Comparison of ENCODE assay signal across 1 cellular context in genomic region chr10:87177-88080, GRCh38.
TF ChIP-seq lines count a peak whose summit lies in the region.

No MANE protein-coding gene starts in this region.

TF ChIP-seq in K562, 482 proteins besides CTCF, POLR2A, EP300 and RAD21 (continues in another document):
- TF ChIP-seq, protein P1, sequence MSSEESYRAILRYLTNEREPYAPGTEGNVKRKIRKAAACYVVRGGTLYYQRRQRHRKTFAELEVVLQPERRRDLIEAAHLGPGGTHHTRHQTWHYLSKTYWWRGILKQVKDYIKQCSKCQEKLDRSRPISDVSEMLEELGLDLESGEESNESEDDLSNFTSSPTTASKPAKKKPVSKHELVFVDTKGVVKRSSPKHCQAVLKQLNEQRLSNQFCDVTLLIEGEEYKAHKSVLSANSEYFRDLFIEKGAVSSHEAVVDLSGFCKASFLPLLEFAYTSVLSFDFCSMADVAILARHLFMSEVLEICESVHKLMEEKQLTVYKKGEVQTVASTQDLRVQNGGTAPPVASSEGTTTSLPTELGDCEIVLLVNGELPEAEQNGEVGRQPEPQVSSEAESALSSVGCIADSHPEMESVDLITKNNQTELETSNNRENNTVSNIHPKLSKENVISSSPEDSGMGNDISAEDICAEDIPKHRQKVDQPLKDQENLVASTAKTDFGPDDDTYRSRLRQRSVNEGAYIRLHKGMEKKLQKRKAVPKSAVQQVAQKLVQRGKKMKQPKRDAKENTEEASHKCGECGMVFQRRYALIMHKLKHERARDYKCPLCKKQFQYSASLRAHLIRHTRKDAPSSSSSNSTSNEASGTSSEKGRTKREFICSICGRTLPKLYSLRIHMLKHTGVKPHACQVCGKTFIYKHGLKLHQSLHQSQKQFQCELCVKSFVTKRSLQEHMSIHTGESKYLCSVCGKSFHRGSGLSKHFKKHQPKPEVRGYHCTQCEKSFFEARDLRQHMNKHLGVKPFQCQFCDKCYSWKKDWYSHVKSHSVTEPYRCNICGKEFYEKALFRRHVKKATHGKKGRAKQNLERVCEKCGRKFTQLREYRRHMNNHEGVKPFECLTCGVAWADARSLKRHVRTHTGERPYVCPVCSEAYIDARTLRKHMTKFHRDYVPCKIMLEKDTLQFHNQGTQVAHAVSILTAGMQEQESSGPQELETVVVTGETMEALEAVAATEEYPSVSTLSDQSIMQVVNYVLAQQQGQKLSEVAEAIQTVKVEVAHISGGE (CRISPR knock-in tag; IDR thresholded peaks at IDR 0.05), result peak in 1 of 3 experiments; percentile 52; a peak in 1 of 6 replicates
- TF ChIP-seq HMGN3 (IDR thresholded peaks at IDR 0.05; ENCODE audit: borderline replicate concordance, extremely low read depth, insufficient read length, low read depth, low read length) (no peak), NCOR1 (IDR thresholded peaks at IDR 0.05) (peak; percentile 81), KLF16 (IDR thresholded peaks at IDR 0.05) (peak; percentile 50), RCOR1 (IDR thresholded peaks at IDR 0.05; ENCODE audit: borderline replicate concordance in 1 of 2, low read depth in 2 of 2, low read length in 2 of 2) (peak in 1 of 2 experiments; percentile 82; a peak in 2 of 4 replicates), TRIM24 (IDR thresholded peaks at IDR 0.05) (peak; percentile 60 to 65), RBM39 (optimal IDR thresholded peaks at IDR 0.05; ENCODE audit: low read depth, low read length) (no peak), HMG20A (CRISPR knock-in tag; conservative IDR thresholded peaks at IDR 0.05) (no peak), ESRRA (IDR thresholded peaks at IDR 0.05; ENCODE audit: borderline replicate concordance, low read depth) (no peak), NR2C1 (IDR thresholded peaks at IDR 0.05) (no peak), NR2C1 (tag; IDR thresholded peaks at IDR 0.05) (0 out of 2 replicates have a peak, but pooled peaks have one; percentile 37), SMARCE1 (IDR thresholded peaks at IDR 0.05) (0 out of 2 replicates have a peak, but pooled peaks have one; percentile 33), CBFA2T2 (conservative IDR thresholded peaks at IDR 0.05) (peak; percentile 76), HNRNPUL1 (IDR thresholded peaks at IDR 0.05; ENCODE audit: low read length) (no peak), TAF15 (IDR thresholded peaks at IDR 0.05; ENCODE audit: low read depth, low read length) (no peak), ATF1 (CRISPR knock-in tag; IDR thresholded peaks at IDR 0.05) (no peak), ATF1 (tag; IDR thresholded peaks at IDR 0.05) (peak; percentile 70), RFX5 (IDR thresholded peaks at IDR 0.05; ENCODE audit: low read depth, low read length) (no peak), ZNF354B (CRISPR knock-in tag; IDR thresholded peaks at IDR 0.05) (no peak), CXXC5 (CRISPR knock-in tag; IDR thresholded peaks at IDR 0.05) (peak; percentile 54), MAFK (IDR thresholded peaks at IDR 0.05; ENCODE audit: low read length) (no peak), DPF2 (IDR thresholded peaks at IDR 0.05) (peak; percentile 64), ZNF75A (CRISPR knock-in tag; IDR thresholded peaks at IDR 0.05) (peak; percentile 39; the same call in 1 of the 2 replicates), ATF7 (IDR thresholded peaks at IDR 0.05) (peak; percentile 23; the same call in 1 of the 2 replicates), HDAC1 (IDR thresholded peaks at IDR 0.05) (no peak), GATA2 (CRISPR knock-in tag; IDR thresholded peaks at IDR 0.05) (peak; percentile 76), CEBPB (tag; IDR thresholded peaks at IDR 0.05) (peak; percentile 91), ZBED1 (IDR thresholded peaks at IDR 0.05) (no peak), NRF1 (conservative IDR thresholded peaks at IDR 0.05 in 1 of 2, IDR thresholded peaks at IDR 0.05 in 1 of 2) (peak; percentile 24 to 34; a peak in 3 of 4 replicates), SMARCA4 (IDR thresholded peaks at IDR 0.05) (peak; percentile 64; the same call in 1 of the 2 replicates), BACH1 (tag; IDR thresholded peaks at IDR 0.05) (no peak), ZNF384 (IDR thresholded peaks at IDR 0.05; ENCODE audit: low read depth, low read length) (peak; percentile 85), CBX8 (IDR thresholded peaks at IDR 0.05; ENCODE audit: borderline replicate concordance, extremely low read depth, low read depth, low read length, poor library complexity, severe bottlenecking) (no peak), TCF3 (CRISPR knock-in tag; IDR thresholded peaks at IDR 0.05) (peak; percentile 83), NONO (IDR thresholded peaks at IDR 0.05; ENCODE audit: low read depth in 2 of 2, low read length in 1 of 2) (no peak), CBFA2T3 (IDR thresholded peaks at IDR 0.05) (peak; percentile 88), CREM (IDR thresholded peaks at IDR 0.05; ENCODE audit: low read depth) (peak; percentile 53; the same call in 1 of the 2 replicates), FOXA3 (CRISPR knock-in tag; conservative IDR thresholded peaks at IDR 0.05 in 1 of 2, IDR thresholded peaks at IDR 0.05 in 1 of 2) (peak in 1 of 2 experiments; percentile 50; a peak in 2 of 4 replicates), MTF1 (CRISPR knock-in tag; IDR thresholded peaks at IDR 0.05; ENCODE audit: borderline replicate concordance) (no peak), ZC3H11A (IDR thresholded peaks at IDR 0.05; ENCODE audit: low read depth, low read length) (no peak), MGA (IDR thresholded peaks at IDR 0.05) (peak; percentile 32; the same call in 1 of the 2 replicates), CSDE1 (IDR thresholded peaks at IDR 0.05) (no peak), CEBPG (CRISPR knock-in tag; IDR thresholded peaks at IDR 0.05) (peak; percentile 32; the same call in 1 of the 2 replicates), CEBPG (tag; conservative IDR thresholded peaks at IDR 0.05 in 1 of 2, IDR thresholded peaks at IDR 0.05 in 1 of 2) (no peak), L3MBTL2 (IDR thresholded peaks at IDR 0.05) (peak; percentile 21; the same call in 1 of the 2 replicates)
- TF ChIP-seq, protein P2, sequence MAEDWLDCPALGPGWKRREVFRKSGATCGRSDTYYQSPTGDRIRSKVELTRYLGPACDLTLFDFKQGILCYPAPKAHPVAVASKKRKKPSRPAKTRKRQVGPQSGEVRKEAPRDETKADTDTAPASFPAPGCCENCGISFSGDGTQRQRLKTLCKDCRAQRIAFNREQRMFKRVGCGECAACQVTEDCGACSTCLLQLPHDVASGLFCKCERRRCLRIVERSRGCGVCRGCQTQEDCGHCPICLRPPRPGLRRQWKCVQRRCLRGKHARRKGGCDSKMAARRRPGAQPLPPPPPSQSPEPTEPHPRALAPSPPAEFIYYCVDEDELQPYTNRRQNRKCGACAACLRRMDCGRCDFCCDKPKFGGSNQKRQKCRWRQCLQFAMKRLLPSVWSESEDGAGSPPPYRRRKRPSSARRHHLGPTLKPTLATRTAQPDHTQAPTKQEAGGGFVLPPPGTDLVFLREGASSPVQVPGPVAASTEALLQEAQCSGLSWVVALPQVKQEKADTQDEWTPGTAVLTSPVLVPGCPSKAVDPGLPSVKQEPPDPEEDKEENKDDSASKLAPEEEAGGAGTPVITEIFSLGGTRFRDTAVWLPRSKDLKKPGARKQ (CRISPR knock-in tag; IDR thresholded peaks at IDR 0.05), result no peak
- TF ChIP-seq, protein P3, sequence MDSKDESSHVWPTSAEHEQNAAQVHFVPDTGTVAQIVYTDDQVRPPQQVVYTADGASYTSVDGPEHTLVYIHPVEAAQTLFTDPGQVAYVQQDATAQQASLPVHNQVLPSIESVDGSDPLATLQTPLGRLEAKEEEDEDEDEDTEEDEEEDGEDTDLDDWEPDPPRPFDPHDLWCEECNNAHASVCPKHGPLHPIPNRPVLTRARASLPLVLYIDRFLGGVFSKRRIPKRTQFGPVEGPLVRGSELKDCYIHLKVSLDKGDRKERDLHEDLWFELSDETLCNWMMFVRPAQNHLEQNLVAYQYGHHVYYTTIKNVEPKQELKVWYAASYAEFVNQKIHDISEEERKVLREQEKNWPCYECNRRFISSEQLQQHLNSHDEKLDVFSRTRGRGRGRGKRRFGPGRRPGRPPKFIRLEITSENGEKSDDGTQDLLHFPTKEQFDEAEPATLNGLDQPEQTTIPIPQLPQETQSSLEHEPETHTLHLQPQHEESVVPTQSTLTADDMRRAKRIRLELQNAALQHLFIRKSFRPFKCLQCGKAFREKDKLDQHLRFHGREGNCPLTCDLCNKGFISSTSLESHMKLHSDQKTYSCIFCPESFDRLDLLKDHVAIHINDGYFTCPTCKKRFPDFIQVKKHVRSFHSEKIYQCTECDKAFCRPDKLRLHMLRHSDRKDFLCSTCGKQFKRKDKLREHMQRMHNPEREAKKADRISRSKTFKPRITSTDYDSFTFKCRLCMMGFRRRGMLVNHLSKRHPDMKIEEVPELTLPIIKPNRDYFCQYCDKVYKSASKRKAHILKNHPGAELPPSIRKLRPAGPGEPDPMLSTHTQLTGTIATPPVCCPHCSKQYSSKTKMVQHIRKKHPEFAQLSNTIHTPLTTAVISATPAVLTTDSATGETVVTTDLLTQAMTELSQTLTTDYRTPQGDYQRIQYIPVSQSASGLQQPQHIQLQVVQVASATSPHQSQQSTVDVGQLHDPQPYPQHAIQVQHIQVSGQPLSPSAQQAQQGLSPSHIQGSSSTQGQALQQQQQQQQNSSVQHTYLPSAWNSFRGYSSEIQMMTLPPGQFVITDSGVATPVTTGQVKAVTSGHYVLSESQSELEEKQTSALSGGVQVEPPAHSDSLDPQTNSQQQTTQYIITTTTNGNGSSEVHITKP (IDR thresholded peaks at IDR 0.05; ENCODE audit: partially characterized antibody), result no peak
- TF ChIP-seq, protein P4, sequence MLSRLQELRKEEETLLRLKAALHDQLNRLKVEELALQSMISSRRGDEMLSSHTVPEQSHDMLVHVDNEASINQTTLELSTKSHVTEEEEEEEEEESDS (CRISPR knock-in tag; IDR thresholded peaks at IDR 0.05), result no peak
